19 cellular contexts compared by ENCODE assay signal in the genomic region with DNA sequence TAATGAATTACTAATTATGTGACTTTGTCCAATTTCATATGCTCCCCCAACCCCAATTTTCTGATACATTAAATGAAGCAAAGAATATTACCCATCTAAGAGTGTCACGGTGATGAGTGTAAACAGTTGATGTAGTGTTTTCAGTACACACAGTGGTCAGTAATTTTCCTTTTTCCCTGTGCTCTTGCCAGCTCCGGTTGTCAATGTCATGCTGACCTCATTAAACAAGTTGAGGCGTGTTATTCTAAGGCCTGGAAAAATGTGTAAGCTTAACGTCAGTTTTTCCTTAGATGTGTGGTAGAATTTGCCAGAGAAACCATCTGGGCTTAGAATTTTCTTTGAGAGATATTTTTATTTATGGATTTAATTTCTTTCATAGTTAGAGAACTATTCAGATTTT. TPM values are rescaled to one million over a fixed set of nuclear protein-coding genes. Genes with fewer than 3 reads are reported as not detected.
"Had no signal": no experiment of that assay in that cellular context is flagged by ENCODE, and none has a peak within 500 bp of the region (broad histone marks: within the 10 kb centered on the region; RNA-seq: fewer than 3 reads in every experiment).

No MANE protein-coding gene starts in this region.

- ATAC-seq: psoas muscle, sciatic nerve had no signal

- H3K27me3 ChIP-seq: colonic mucosa, suprapubic skin had no signal

- DNase-seq: activated CD4-positive, alpha-beta memory T cell treated with anti-CD3 and anti-CD28 coated beads, Interleukin-2, amount 10 ng/mL, durations not matched to agents 7 days and 5 days; activated CD4-positive, alpha-beta T cell treated with anti-CD3 and anti-CD28 coated beads for 1 hour; activated gamma-delta T cell; activated T-cell treated with anti-CD3 and anti-CD28 coated beads, Interleukin-2, amount 50 U/mL, for 48 hours; amygdala; colonic mucosa; glutamatergic neuron; immature natural killer cell; left ventricle myocardium inferior; nephron progenitor cell; psoas muscle; stimulated activated CD4-positive, alpha-beta T cell treated with anti-CD3 and anti-CD28 coated beads, Interleukin-2, amount 100 ng/mL, for 24 hours; stimulated activated naive CD4-positive, alpha-beta T cell treated with Interleukin-2 at 50 U/mL for 16 hours had no signal

- H3K4me3 ChIP-seq: colonic mucosa, left ventricle myocardium inferior, psoas muscle, suprapubic skin had no signal

- FAIRE-seq: endothelial cell of umbilical vein had no signal

- H3K4me1 ChIP-seq: colonic mucosa, left ventricle myocardium inferior, psoas muscle had no signal

- H3K27ac ChIP-seq: colonic mucosa, left ventricle myocardium inferior, psoas muscle, suprapubic skin had no signal

- H3K36me3 ChIP-seq: colonic mucosa, left ventricle myocardium inferior, suprapubic skin had no signal

- H3K9me3 ChIP-seq: colonic mucosa, left ventricle myocardium inferior, psoas muscle, suprapubic skin had no signal

RNA-seq across cellular contexts. Expression of a gene that starts 11.7 kb away (rescaled TPM):
- total RNA-seq: activated CD4-positive, alpha-beta memory T cell treated with anti-CD3 and anti-CD28 coated beads, Interleukin-2, amount 10 ng/mL, durations not matched to agents 7 days and 5 days; endothelial cell of umbilical vein; left ventricle myocardium inferior; mesenteric fat pad; psoas muscle; sciatic nerve; ureter had no signal
- polyA plus RNA-seq: endothelial cell of umbilical vein, immature natural killer cell, psoas muscle had no signal

RNA-seq across cellular contexts. Expression of a gene that starts 31.7 kb away (rescaled TPM):
- total RNA-seq: activated CD4-positive, alpha-beta memory T cell treated with anti-CD3 and anti-CD28 coated beads, Interleukin-2, amount 10 ng/mL, durations not matched to agents 7 days and 5 days; colonic mucosa; endothelial cell of umbilical vein; left ventricle myocardium inferior; mesenteric fat pad; omental fat pad; psoas muscle; sciatic nerve; suprapubic skin; ureter had no signal
- polyA plus RNA-seq: endothelial cell of umbilical vein, immature natural killer cell, psoas muscle had no signal

RNA-seq across cellular contexts. Expression of a gene that starts 41.8 kb away (rescaled TPM):
- total RNA-seq: activated CD4-positive, alpha-beta memory T cell treated with anti-CD3 and anti-CD28 coated beads, Interleukin-2, amount 10 ng/mL, durations not matched to agents 7 days and 5 days; endothelial cell of umbilical vein; left ventricle myocardium inferior; mesenteric fat pad; omental fat pad; psoas muscle; sciatic nerve; ureter had no signal
- polyA plus RNA-seq: endothelial cell of umbilical vein, immature natural killer cell, psoas muscle had no signal

RNA-seq across cellular contexts. Expression of a gene that starts 53.6 kb away (rescaled TPM):
- total RNA-seq: endothelial cell of umbilical vein had no signal
- polyA plus RNA-seq: endothelial cell of umbilical vein had no signal
